1 cellular context compared by ENCODE assay signal in genomic region chr22:46071451-46072029, GRCh38.
TF ChIP-seq lines count a peak whose summit lies in the region.

No MANE protein-coding gene starts in this region.

TF ChIP-seq in HEK293, 187 proteins besides CTCF, POLR2A, EP300 and RAD21 (continued from another document and continues in another):
- TF ChIP-seq ZFP37 (tag by site-specific recombination; IDR thresholded peaks at IDR 0.05) = no peak
- no peak for TF ChIP-seq ZNF391 (tag by site-specific recombination; IDR thresholded peaks at IDR 0.05; ENCODE audit: borderline replicate concordance, low read depth)
- TF ChIP-seq ZNF223 (tag by site-specific recombination; IDR thresholded peaks at IDR 0.05) = no peak
- TF ChIP-seq ZSCAN5A (tag by site-specific recombination; IDR thresholded peaks at IDR 0.05) = no peak
- no peak for TF ChIP-seq SCRT1 (tag by site-specific recombination; IDR thresholded peaks at IDR 0.05; ENCODE audit: borderline replicate concordance)
- TF ChIP-seq SETDB1 (IDR thresholded peaks at IDR 0.05; ENCODE audit: insufficient read length, low read length) = no peak
- no peak for TF ChIP-seq ZNF518A (tag by site-specific recombination; conservative IDR thresholded peaks at IDR 0.05; ENCODE audit: low read depth)
- no peak for TF ChIP-seq ZBTB6 (tag by site-specific recombination; IDR thresholded peaks at IDR 0.05)
- peak; percentile 84 for TF ChIP-seq PATZ1 (tag by site-specific recombination; IDR thresholded peaks at IDR 0.05)
- no peak for TF ChIP-seq MYNN (tag by site-specific recombination; IDR thresholded peaks at IDR 0.05; ENCODE audit: borderline replicate concordance)
- no peak for TF ChIP-seq ZNF214 (tag by site-specific recombination; IDR thresholded peaks at IDR 0.05; ENCODE audit: borderline replicate concordance)
- TF ChIP-seq ZNF138 (tag by site-specific recombination; IDR thresholded peaks at IDR 0.05; ENCODE audit: borderline replicate concordance) = no peak
- no peak for TF ChIP-seq ZNF580 (tag by site-specific recombination; IDR thresholded peaks at IDR 0.05)
- no peak for TF ChIP-seq OVOL3 (tag by site-specific recombination; IDR thresholded peaks at IDR 0.05)
- TF ChIP-seq ZBTB21 (tag by site-specific recombination; IDR thresholded peaks at IDR 0.05) = no peak
- TF ChIP-seq ZNF416 (tag by site-specific recombination; IDR thresholded peaks at IDR 0.05) = no peak
- peak; percentile 95 for TF ChIP-seq ZNF561 (tag by site-specific recombination; IDR thresholded peaks at IDR 0.05; ENCODE audit: borderline replicate concordance)
- TF ChIP-seq HOXA7 (CRISPR knock-in tag; IDR thresholded peaks at IDR 0.05; ENCODE audit: borderline replicate concordance) = no peak
- TF ChIP-seq ZBTB17 (tag by site-specific recombination; IDR thresholded peaks at IDR 0.05) = no peak
- TF ChIP-seq ZNF426 (tag by site-specific recombination; IDR thresholded peaks at IDR 0.05) = no peak
- peak; percentile 49; the same call in 1 of the 2 replicates for TF ChIP-seq ZNF76 (tag by site-specific recombination; IDR thresholded peaks at IDR 0.05; ENCODE audit: borderline replicate concordance, low read depth)
- no peak for TF ChIP-seq ZNF639 (tag by site-specific recombination; IDR thresholded peaks at IDR 0.05)
- TF ChIP-seq MEIS1 (CRISPR knock-in tag; IDR thresholded peaks at IDR 0.05; ENCODE audit: borderline replicate concordance) = no peak
- no peak for TF ChIP-seq SP7 (tag by site-specific recombination; IDR thresholded peaks at IDR 0.05)
- peak; percentile 12 for TF ChIP-seq ZBTB20 (tag by site-specific recombination; IDR thresholded peaks at IDR 0.05)
- TF ChIP-seq ZNF354C (tag by site-specific recombination; IDR thresholded peaks at IDR 0.05; ENCODE audit: borderline replicate concordance, low read depth) = no peak
- no peak for TF ChIP-seq ZBTB49 (tag by site-specific recombination; IDR thresholded peaks at IDR 0.05; ENCODE audit: low read depth)
- TF ChIP-seq YY2 (tag by site-specific recombination; IDR thresholded peaks at IDR 0.05) = no peak
- TF ChIP-seq ZBTB11 (tag by site-specific recombination; conservative IDR thresholded peaks at IDR 0.05; ENCODE audit: low read depth) = no peak
- TF ChIP-seq ZNF529 (tag by site-specific recombination; IDR thresholded peaks at IDR 0.05; ENCODE audit: insufficient replicate concordance) = no peak
- TF ChIP-seq ZNF202 (tag by site-specific recombination; IDR thresholded peaks at IDR 0.05; ENCODE audit: borderline replicate concordance) = no peak
- 0 out of 2 replicates have a peak, but pooled peaks have one; percentile 27 for TF ChIP-seq PRDM4 (tag by site-specific recombination; IDR thresholded peaks at IDR 0.05)
- 0 out of 2 replicates have a peak, but pooled peaks have one; percentile 26 for TF ChIP-seq ZNF133 (tag by site-specific recombination; IDR thresholded peaks at IDR 0.05)
- TF ChIP-seq ZNF10 (tag by site-specific recombination; IDR thresholded peaks at IDR 0.05) = no peak
- TF ChIP-seq ZNF558 (tag by site-specific recombination; IDR thresholded peaks at IDR 0.05) = no peak
- TF ChIP-seq ELK4 (IDR thresholded peaks at IDR 0.05; ENCODE audit: borderline replicate concordance, low read depth, low read length) = no peak
